ENCODE assay signal across 14 cellular contexts in the genomic region with DNA sequence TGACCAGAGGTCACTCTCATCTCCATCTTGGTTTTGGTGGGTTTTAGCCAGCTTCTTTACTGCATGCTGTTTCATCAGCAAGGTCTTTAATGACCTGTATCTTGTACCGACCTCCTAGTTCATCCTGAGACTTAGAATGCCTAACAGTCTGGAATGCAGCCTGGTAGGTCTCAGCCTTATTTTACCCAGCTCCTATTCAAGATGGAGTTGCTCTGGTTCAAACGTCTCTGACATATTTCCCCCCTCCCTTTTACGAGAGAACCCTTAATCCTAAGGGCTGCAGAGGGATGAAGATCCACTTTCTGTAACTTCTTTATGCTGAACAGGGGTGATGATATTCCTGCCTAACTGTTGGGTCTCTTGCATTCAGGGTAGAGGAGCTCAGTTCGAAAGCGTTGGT. TPM values are rescaled to one million over a fixed set of nuclear protein-coding genes. Genes with fewer than 3 reads are reported as not detected.
A peak's percentile ranks its signal among the peaks of the same experiment; 100 is the strongest.
DNase-seq lines count a peak whose midpoint lies in the region; ATAC-seq and TF ChIP-seq lines count a peak whose summit lies in the region.
"Had no signal": no experiment of that assay in that cellular context is flagged by ENCODE, and none has a peak within 500 bp of the region (broad histone marks: within the 10 kb centered on the region; RNA-seq: fewer than 3 reads in every experiment).

No MANE protein-coding gene starts in this region.

- no peak overlapping the region for H2AK5ac ChIP-seq in H9 (ENCODE audit: insufficient read length, low read length)

- H3T11ph ChIP-seq in H9 (ENCODE audit: low read length): no peak overlapping the region

- H4K91ac ChIP-seq in H9 (ENCODE audit: insufficient read length, low read depth, low read length): no peak overlapping the region

- H3K27me3 Mint-ChIP-seq in CD4-positive, CD25-positive, alpha-beta regulatory T cell: no peaks in the 10 kb centered on the region
- H3K27me3 Mint-ChIP-seq in H9 (ENCODE audit: low read depth): no peaks in the 10 kb centered on the region; the same call in 1 of the 2 replicates
- H3K27me3 Mint-ChIP-seq in WTC11 (ENCODE audit: low read depth): no peaks in the 10 kb centered on the region
- no peaks in the 10 kb centered on the region for H3K27me3 Mint-ChIP-seq in osteocyte (ENCODE audit: unreplicated experiment)
- H3K27me3 Mint-ChIP-seq: CD4-positive, alpha-beta memory T cell had no signal

- no peaks in the 10 kb centered on the region for H3K36me3 ChIP-seq in CD4-positive, CD25-positive, alpha-beta regulatory T cell (ENCODE audit: control insufficient read depth, insufficient read depth, low read length)

- CTCF ChIA-PET in WTC11 (lab: Charles Lee): interaction anchor here (0.8 kb wide), 1 partner anchor 151 kb away, joined by 3 read pairs; no protein-coding TSS in a partner anchor

- H3K36me3 Mint-ChIP-seq in CD4-positive, CD25-positive, alpha-beta regulatory T cell: peaks cover 7% of the 10 kb centered on the region
- H3K36me3 Mint-ChIP-seq in H9 (ENCODE audit: insufficient read depth in 1 of 3, low read depth in 3 of 3) (peaks cover 9 to 18% (median 14%) of the 10 kb centered on the region in 3 experiments; a peak in 6 of 7 replicates), WTC11 (peaks cover 8% of the 10 kb centered on the region), osteocyte (ENCODE audit: unreplicated experiment) (peaks cover 6% of the 10 kb centered on the region)

- no peak overlapping the region for H2BK15ac ChIP-seq in H9 (ENCODE audit: low read depth, low read length)

- H3K56ac ChIP-seq in H9 (ENCODE audit: insufficient read length, low read depth, low read length): no peak overlapping the region

- H3K9ac ChIP-seq in H9 (ENCODE audit: extremely low read depth, insufficient read length, low read length): no peak overlapping the region

- H2BK5ac ChIP-seq in H9 (ENCODE audit: insufficient read length, low read length): no peak overlapping the region

- peaks cover 0 to 2% (median 0%) of the 10 kb centered on the region in 7 donors for H3K9me3 Mint-ChIP-seq in CD4-positive, CD25-positive, alpha-beta regulatory T cell
- H3K9me3 Mint-ChIP-seq in H9 (peaks cover 5 to 7% of the 10 kb centered on the region in 2 experiments; a peak in 4 of 5 replicates), WTC11 (0 out of 2 replicates have a peak, but pooled peaks cover 4% of the 10 kb centered on the region), osteocyte (ENCODE audit: unreplicated experiment) (no peaks in the 10 kb centered on the region)
- H3K9me3 Mint-ChIP-seq: CD4-positive, alpha-beta memory T cell had no signal

- H4K20me1 ChIP-seq in H9 (ENCODE audit: control insufficient read depth, insufficient read depth, insufficient read length): no peaks in the 10 kb centered on the region

- H3K4me1 ChIP-seq in CD4-positive, CD25-positive, alpha-beta regulatory T cell (ENCODE audit: control insufficient read depth, insufficient read depth, low read length, poor library complexity, severe bottlenecking): no peaks in the 10 kb centered on the region
- H3K4me1 ChIP-seq in H9 (ENCODE audit: insufficient read depth, low read length): no peaks in the 10 kb centered on the region

- H2BK12ac ChIP-seq in H9 (ENCODE audit: insufficient read length, low read depth, low read length): no peak overlapping the region

- H3K23ac ChIP-seq in H9 (ENCODE audit: insufficient read length, low read depth, low read length): no peak overlapping the region

- H3K79me1 ChIP-seq in H9 (ENCODE audit: insufficient read depth, low read depth, low read length, poor library complexity, severe bottlenecking): no peaks in the 10 kb centered on the region

- no peak overlapping the region for H3K4me2 ChIP-seq in H9 (ENCODE audit: insufficient read depth, insufficient read length, low read length)

- TF ChIP-seq CTCF in H9 (conservative IDR thresholded peaks at IDR 0.05): no peak
- no peak for TF ChIP-seq CTCF in WTC11 (IDR thresholded peaks at IDR 0.05)
- no peak for TF ChIP-seq CTCF in osteocyte (IDR thresholded peaks at IDR 0.05)

- no peak overlapping the region for H3K4ac ChIP-seq in H9 (ENCODE audit: low read depth, low read length)

- POLR2A ChIA-PET in WTC11 (lab: Charles Lee): no interaction called here

- H3K14ac ChIP-seq in H9 (ENCODE audit: insufficient read depth, low read length): no peak overlapping the region

- peak overlapping the region in 2 of 3 donors; percentile 43 to 64 for H3K27ac Mint-ChIP-seq in CD4-positive, CD25-positive, alpha-beta regulatory T cell
- peak overlapping the region in 2 of 3 experiments; percentile 10 to 34; a peak in 2 of 7 replicates for H3K27ac Mint-ChIP-seq in H9
- H3K27ac Mint-ChIP-seq in WTC11: peak overlapping the region; percentile 72
- H3K27ac Mint-ChIP-seq in osteocyte (ENCODE audit: unreplicated experiment): peak overlapping the region; percentile 47

- no peak overlapping the region for H2BK120ac ChIP-seq in H9 (ENCODE audit: low read depth, low read length, poor library complexity, severe bottlenecking)

- no peak overlapping the region for H3K27ac ChIP-seq in CD4-positive, CD25-positive, alpha-beta regulatory T cell (ENCODE audit: insufficient read depth, low read length, poor library complexity, severe bottlenecking)
- H3K27ac ChIP-seq in H9 (ENCODE audit: insufficient read length, low read depth, low read length): no peak overlapping the region

- no peak overlapping the region for H2AFZ ChIP-seq in H9 (ENCODE audit: low read length)

- H3K4me1 Mint-ChIP-seq in CD4-positive, CD25-positive, alpha-beta regulatory T cell: peaks cover 6 to 14% (median 12%) of the 10 kb centered on the region in 4 donors
- H3K4me1 Mint-ChIP-seq in H9: peaks cover 0 to 3% of the 10 kb centered on the region in 2 experiments; a peak in 1 of 4 replicates
- H3K4me1 Mint-ChIP-seq in WTC11: peaks cover 4% of the 10 kb centered on the region
- H3K4me1 Mint-ChIP-seq in osteocyte (ENCODE audit: unreplicated experiment): peaks cover 7% of the 10 kb centered on the region

- no peaks in the 10 kb centered on the region for H3K27me3 ChIP-seq in CD4-positive, CD25-positive, alpha-beta regulatory T cell (ENCODE audit: control insufficient read depth, insufficient read depth, low read length)
- H3K27me3 ChIP-seq in H9 (ENCODE audit: insufficient read depth, low read length): no peaks in the 10 kb centered on the region

- no peak overlapping the region for H3K4me3 Mint-ChIP-seq in CD4-positive, CD25-positive, alpha-beta regulatory T cell
- H3K4me3 Mint-ChIP-seq in H9 (no peak overlapping the region), WTC11 (no peak overlapping the region), osteocyte (ENCODE audit: unreplicated experiment) (no peak overlapping the region)
- H3K4me3 Mint-ChIP-seq: CD4-positive, alpha-beta memory T cell had no signal

- no peaks in the 10 kb centered on the region for H3K23me2 ChIP-seq in H9 (ENCODE audit: insufficient read length, low read depth, low read length, poor library complexity, severe bottlenecking)

- no peak overlapping the region for H4K8ac ChIP-seq in H9 (replicated peaks; ENCODE audit: insufficient read length, low read depth, low read length)

- no peak for ATAC-seq in CD4-positive, CD25-positive, alpha-beta regulatory T cell (ENCODE audit: low read depth in 2 of 2)
- ATAC-seq in WTC11 (no peak), GM21360 (IDR thresholded peaks at IDR 0.05; ENCODE audit: unreplicated experiment) (no peak)

- no peaks in the 10 kb centered on the region for H3K9me3 ChIP-seq in CD4-positive, CD25-positive, alpha-beta regulatory T cell (ENCODE audit: control insufficient read depth in 2 of 2, low read length in 2 of 2)
- H3K9me3 ChIP-seq in H9 (ENCODE audit: control insufficient read depth, low read depth, low read length): no peaks in the 10 kb centered on the region

- no peak overlapping the region for H3K18ac ChIP-seq in H9 (ENCODE audit: insufficient read length, low read depth, low read length)

- H3K79me2 ChIP-seq in H9 (ENCODE audit: insufficient read depth, low read length): 0 out of 2 replicates have a peak, but pooled peaks cover 1% of the 10 kb centered on the region

- DNase-seq in CD4-positive, CD25-positive, alpha-beta regulatory T cell: no peak
- no peak for DNase-seq in H9
- no peak for DNase-seq in WTC11 (ENCODE audit: low spot score)
- DNase-seq in osteocyte (ENCODE audit: extremely low spot score, unreplicated experiment): no peak
- DNase-seq in activated CD4-positive, alpha-beta T cell treated with anti-CD3 and anti-CD28 coated beads, Interleukin-2, amount 50 U/mL, for 4 hours: no peak
- DNase-seq in HCEC 1CT: no peak
- DNase-seq: AML-193; CD4-positive, alpha-beta memory T cell; DMS153; DMS79; GDM1; GOT3; H7 had no signal

- no peak overlapping the region for H2BK20ac ChIP-seq in H9 (ENCODE audit: low read depth, low read length, poor library complexity, severe bottlenecking)

- no peak overlapping the region for H4K5ac ChIP-seq in H9 (ENCODE audit: insufficient read length, low read depth, low read length)

- WGBS in H9 (ENCODE audit: extremely low coverage, insufficient read length, low lambda C conversion rate): no CpG with 5 or more reads among the region's 5 CpGs

- no peak overlapping the region for H3K4me3 ChIP-seq in CD4-positive, CD25-positive, alpha-beta regulatory T cell (ENCODE audit: low read depth, low read length)

TF ChIP-seq in WTC11, 78 proteins besides CTCF, POLR2A, EP300 and RAD21 (continues in another document):
- no peak for TF ChIP-seq TEAD1 (CRISPR knock-in tag; IDR thresholded peaks at IDR 0.05)
- TF ChIP-seq, protein P1, sequence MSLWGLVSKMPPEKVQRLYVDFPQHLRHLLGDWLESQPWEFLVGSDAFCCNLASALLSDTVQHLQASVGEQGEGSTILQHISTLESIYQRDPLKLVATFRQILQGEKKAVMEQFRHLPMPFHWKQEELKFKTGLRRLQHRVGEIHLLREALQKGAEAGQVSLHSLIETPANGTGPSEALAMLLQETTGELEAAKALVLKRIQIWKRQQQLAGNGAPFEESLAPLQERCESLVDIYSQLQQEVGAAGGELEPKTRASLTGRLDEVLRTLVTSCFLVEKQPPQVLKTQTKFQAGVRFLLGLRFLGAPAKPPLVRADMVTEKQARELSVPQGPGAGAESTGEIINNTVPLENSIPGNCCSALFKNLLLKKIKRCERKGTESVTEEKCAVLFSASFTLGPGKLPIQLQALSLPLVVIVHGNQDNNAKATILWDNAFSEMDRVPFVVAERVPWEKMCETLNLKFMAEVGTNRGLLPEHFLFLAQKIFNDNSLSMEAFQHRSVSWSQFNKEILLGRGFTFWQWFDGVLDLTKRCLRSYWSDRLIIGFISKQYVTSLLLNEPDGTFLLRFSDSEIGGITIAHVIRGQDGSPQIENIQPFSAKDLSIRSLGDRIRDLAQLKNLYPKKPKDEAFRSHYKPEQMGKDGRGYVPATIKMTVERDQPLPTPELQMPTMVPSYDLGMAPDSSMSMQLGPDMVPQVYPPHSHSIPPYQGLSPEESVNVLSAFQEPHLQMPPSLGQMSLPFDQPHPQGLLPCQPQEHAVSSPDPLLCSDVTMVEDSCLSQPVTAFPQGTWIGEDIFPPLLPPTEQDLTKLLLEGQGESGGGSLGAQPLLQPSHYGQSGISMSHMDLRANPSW (CRISPR knock-in tag; conservative IDR thresholded peaks at IDR 0.05; ENCODE audit: low read depth): no peak
- TF ChIP-seq TP53 (CRISPR knock-in tag; IDR thresholded peaks at IDR 0.05): no peak

RNA-seq across cellular contexts. Expression of a gene that starts 43.2 kb away (rescaled TPM):
- total RNA-seq in CD4-positive, CD25-positive, alpha-beta regulatory T cell: 19.7 TPM
- 10 to 100 TPM; 13.9 to 21.4 (median 19.1) TPM for polyA plus RNA-seq in CD4-positive, CD25-positive, alpha-beta regulatory T cell
- total RNA-seq in H9 (2021) (39.4 and 41.6 TPM in 2 replicates), WTC11 (2021) (33.3 to 40.1 TPM (median 34.8 TPM) in 3 replicates), osteocyte (30.3 and 31.8 TPM in 2 replicates)

Comparison
In these comparisons a context has a peak if more than half of its experiments do, and no peak if none do; other contexts are left out.
1. H3K27ac Mint-ChIP-seq: peak in every context shown above with its lines; median percentile 72 in WTC11; 54 in CD4-positive, CD25-positive, alpha-beta regulatory T cell; 47 in osteocyte; 22 in H9.